8 cellular contexts compared by ENCODE assay signal in genomic region chr21:44817506-44817880, GRCh38. TPM values are rescaled to one million over a fixed set of nuclear protein-coding genes. Genes with fewer than 3 reads are reported as not detected.
DNase-seq lines count a peak whose midpoint lies in the region; ATAC-seq and TF ChIP-seq lines count a peak whose summit lies in the region.

No MANE protein-coding gene starts in this region.

- peaks cover 14% of the 10 kb centered on the region for H3K36me3 Mint-ChIP-seq in activated naive CD4-positive, alpha-beta T cell treated with anti-CD3 and anti-CD28 coated beads, Interleukin-2, amount 10 ng/mL, durations not matched to agents 7 days and 5 days

- TF ChIP-seq CTCF in gastroesophageal sphincter (IDR thresholded peaks at IDR 0.05), result peak in 1 of 4 experiments; percentile 23
- TF ChIP-seq CTCF in neutrophil (IDR thresholded peaks at IDR 0.05), result peak; percentile 22

- H3K36me3 ChIP-seq in gastroesophageal sphincter (peaks cover 0 to 15% of the 10 kb centered on the region in 2 donors), neutrophil (peaks cover 13% of the 10 kb centered on the region), stomach smooth muscle (ENCODE audit: control insufficient read depth in 2 of 2, insufficient read depth in 2 of 2, low read length in 2 of 2) (peaks cover 0 to 11% of the 10 kb centered on the region in 2 donors)

- H3K27me3 ChIP-seq in gastroesophageal sphincter (no peaks in the 10 kb centered on the region), neutrophil (peaks cover 19% of the 10 kb centered on the region), stomach smooth muscle (ENCODE audit: control insufficient read depth in 1 of 2, insufficient read depth in 2 of 2, low read length in 2 of 2) (no peaks in the 10 kb centered on the region)

- peaks cover 0 to 39% (median 11%) of the 10 kb centered on the region in 3 donors for H3K4me1 ChIP-seq in gastroesophageal sphincter
- H3K4me1 ChIP-seq in neutrophil (ENCODE audit: control insufficient read depth in 1 of 2, insufficient read depth in 1 of 2, low read depth in 1 of 2, low read length in 1 of 2), result peaks cover 6 to 12% of the 10 kb centered on the region in 2 experiments
- H3K4me1 ChIP-seq in stomach smooth muscle (ENCODE audit: control insufficient read depth, insufficient read depth, low read length), result peaks cover 14% of the 10 kb centered on the region

- no peak for TF ChIP-seq POLR2A in gastroesophageal sphincter (IDR thresholded peaks at IDR 0.05)

- TF ChIP-seq EP300 in gastroesophageal sphincter (IDR thresholded peaks at IDR 0.05), result no peak

- WGBS in gastroesophageal sphincter (ENCODE audit: low coverage in 1 of 2), 2 donors, result no CpG with 5 or more reads among the region's 43 CpGs

- H3K4me3 Mint-ChIP-seq in activated naive CD4-positive, alpha-beta T cell treated with anti-CD3 and anti-CD28 coated beads, Interleukin-2, amount 10 ng/mL, durations not matched to agents 7 days and 5 days, result peak overlapping the region; percentile 67

- H3K27ac Mint-ChIP-seq in activated naive CD4-positive, alpha-beta T cell treated with anti-CD3 and anti-CD28 coated beads, Interleukin-2, amount 10 ng/mL, durations not matched to agents 7 days and 5 days, result peak overlapping the region; percentile 28

- peaks cover 0 to 38% (median 0%) of the 10 kb centered on the region in 3 donors for H3K9me3 ChIP-seq in gastroesophageal sphincter
- no peaks in the 10 kb centered on the region for H3K9me3 ChIP-seq in neutrophil
- peaks cover 4 to 16% of the 10 kb centered on the region in 2 donors for H3K9me3 ChIP-seq in stomach smooth muscle (ENCODE audit: control insufficient read depth in 2 of 2, low read length in 2 of 2)

- H3K9ac ChIP-seq in stomach smooth muscle (ENCODE audit: low read length in 2 of 2), result peak overlapping the region; percentile 21 to 64

- peaks cover 28% of the 10 kb centered on the region for H3K27me3 Mint-ChIP-seq in activated naive CD4-positive, alpha-beta T cell treated with anti-CD3 and anti-CD28 coated beads, Interleukin-2, amount 10 ng/mL, durations not matched to agents 7 days and 5 days

- H3K4me1 Mint-ChIP-seq in activated naive CD4-positive, alpha-beta T cell treated with anti-CD3 and anti-CD28 coated beads, Interleukin-2, amount 10 ng/mL, durations not matched to agents 7 days and 5 days, result peaks cover 17% of the 10 kb centered on the region

- DNase-seq in Daoy (ENCODE audit: low read depth) (peak; percentile 95), GOT3 (lab: John Stamatoyannopoulos, UW) (peak; percentile 53), LHCN-M2 (ENCODE audit: low read depth) (peak; percentile 80), SK-N-DZ (ENCODE audit: low spot score) (peak; percentile 67)
- peak; percentile 96 for DNase-seq in activated naive CD4-positive, alpha-beta T cell treated with anti-CD3 and anti-CD28 coated beads, Interleukin-2, amount 10 ng/mL, durations not matched to agents 7 days and 5 days

- H3K27ac ChIP-seq in gastroesophageal sphincter, result peak overlapping the region in 3 of 4 donors; percentile 88 to 95 (median 92)
- H3K27ac ChIP-seq in neutrophil, result peak overlapping the region; percentile 68
- H3K27ac ChIP-seq in stomach smooth muscle (ENCODE audit: low read length), result no peak overlapping the region

- ATAC-seq in gastroesophageal sphincter, result peak; percentile 91

- peak overlapping the region; percentile 84 to 91 for H3K4me3 ChIP-seq in gastroesophageal sphincter
- H3K4me3 ChIP-seq in neutrophil (ENCODE audit: low read depth in 1 of 2, low read length in 1 of 2), result peak overlapping the region; percentile 70 to 72
- peak overlapping the region; percentile 65 to 78 for H3K4me3 ChIP-seq in stomach smooth muscle (ENCODE audit: low read length in 2 of 2)

- peaks cover 17% of the 10 kb centered on the region for H3K9me3 Mint-ChIP-seq in activated naive CD4-positive, alpha-beta T cell treated with anti-CD3 and anti-CD28 coated beads, Interleukin-2, amount 10 ng/mL, durations not matched to agents 7 days and 5 days

- CTCF ChIA-PET in activated naive CD4-positive, alpha-beta T cell treated with anti-CD3 and anti-CD28 coated beads, Interleukin-2, amount 10 ng/mL, durations not matched to agents 7 days and 5 days (lab: Charles Lee), result interaction anchor here (0.6 to 1.3 kb wide), 3 partner anchors 9 to 17 kb away, joined by 3 read pairs; no protein-coding TSS in a partner anchor

RNA-seq across cellular contexts. Expression of gene SUMO3, which starts 0.4 kb away (rescaled TPM):
- total RNA-seq in Daoy (2014; rRNA removed; shearing (Covaris generic)), result 98.9 and 125 TPM in 2 replicates
- total RNA-seq in LHCN-M2 (2014; rRNA removed), result 125 and 129 TPM in 2 replicates
- 171 TPM for polyA plus RNA-seq in LHCN-M2 (2012)
- polyA plus RNA-seq in SK-N-DZ (2014; cell fraction: cytosol; rRNA removed), result 59.1 and 62.5 TPM in 2 replicates
- 17.8 and 27.2 TPM in 2 replicates for polyA plus RNA-seq in SK-N-DZ (2014; cell fraction: nucleus; rRNA removed)
- total RNA-seq in gastroesophageal sphincter, result 10 to 100 TPM; 41.7 to 56.2 (median 53.7) TPM

RNA-seq across cellular contexts. Expression of gene UBE2G2, which starts 15.9 kb away (rescaled TPM):
- total RNA-seq in Daoy (2014; rRNA removed; shearing (Covaris generic)), result 90.1 and 152 TPM in 2 replicates
- 54.5 and 55.5 TPM in 2 replicates for total RNA-seq in LHCN-M2 (2014; rRNA removed)
- 65.1 TPM for polyA plus RNA-seq in LHCN-M2 (2012)
- polyA plus RNA-seq in SK-N-DZ (2014; cell fraction: cytosol; rRNA removed), result 67.0 and 82.2 TPM in 2 replicates
- polyA plus RNA-seq in SK-N-DZ (2014; cell fraction: nucleus; rRNA removed), result 61.5 and 95.7 TPM in 2 replicates
- 10 to 100 TPM; 48.3 to 93.4 (median 83.9) TPM for total RNA-seq in gastroesophageal sphincter

RNA-seq across cellular contexts. Expression of gene PTTG1IP, which starts 56.0 kb away (rescaled TPM):
- 321 and 333 TPM in 2 replicates for total RNA-seq in Daoy (2014; rRNA removed; shearing (Covaris generic))
- total RNA-seq in LHCN-M2 (2014; rRNA removed) (496 and 531 TPM in 2 replicates), gastroesophageal sphincter (100 to 1,000 TPM; 217 to 419 (median 313) TPM)
- 689 TPM for polyA plus RNA-seq in LHCN-M2 (2012)
- polyA plus RNA-seq in SK-N-DZ (2014; cell fraction: cytosol; rRNA removed), result 183 and 199 TPM in 2 replicates
- polyA plus RNA-seq in SK-N-DZ (2014; cell fraction: nucleus; rRNA removed), result 130 and 133 TPM in 2 replicates
